Comparison of ENCODE assay signal across 8 cellular contexts in genomic region chrX:132463411-132463810, GRCh38. TPM values are rescaled to one million over a fixed set of nuclear protein-coding genes. Genes with fewer than 3 reads are reported as not detected.
DNase-seq lines count a peak whose midpoint lies in the region; ATAC-seq and TF ChIP-seq lines count a peak whose summit lies in the region.

No MANE protein-coding gene starts in this region.

- H3K27ac ChIP-seq in left ventricle myocardium inferior (replicated peaks): no peak overlapping the region
- H3K27ac ChIP-seq in OCI-LY7 (ENCODE audit: low read depth, low read length, poor library complexity, severe bottlenecking): no peak overlapping the region
- no peak overlapping the region for H3K27ac ChIP-seq in testis
- no peak overlapping the region for H3K27ac ChIP-seq in tibial nerve

- BruUV-seq in OCI-LY7 (replicated peaks; lab: Mats Ljungman, UMichigan): no TSS peak

- peaks cover 9% of the 10 kb centered on the region for H3K9me3 ChIP-seq in left ventricle myocardium inferior (replicated peaks)
- H3K9me3 ChIP-seq in OCI-LY7 (ENCODE audit: low read length): peaks cover 13% of the 10 kb centered on the region
- H3K9me3 ChIP-seq in testis: no peaks in the 10 kb centered on the region
- no peaks in the 10 kb centered on the region for H3K9me3 ChIP-seq in tibial nerve

- no peak overlapping the region for H3K4me2 ChIP-seq in OCI-LY7 (ENCODE audit: low read length)

- DNase-seq in left ventricle myocardium inferior: no peak
- no peak for DNase-seq in Right ventricle myocardium inferior (ENCODE audit: missing footprints)
- no peak for DNase-seq in OCI-LY7 (ENCODE audit: low spot score)
- DNase-seq in epithelial cell of proximal tubule (ENCODE audit: low read depth): no peak
- peak; percentile 67 for DNase-seq in testis
- no peak for DNase-seq in tibial nerve (ENCODE audit: low spot score in 2 of 2)
- DNase-seq in NCI-H774 (lab: John Stamatoyannopoulos, UW): no peak
- DNase-seq in SHP77 (lab: John Stamatoyannopoulos, UW): no peak

- intact Hi-C loops in left ventricle myocardium inferior (cut with micrococcal nuclease) (no loop called here), Right ventricle myocardium inferior (cut with DNase I) (no loop called here), OCI-LY7 (cut with micrococcal nuclease; ENCODE audit: unreplicated experiment) (no loop called here), testis (cut with DNase I; ENCODE audit: low total_unique reads) (no loop called here)

- no peaks in the 10 kb centered on the region for H3K4me1 ChIP-seq in left ventricle myocardium inferior
- H3K4me1 ChIP-seq in OCI-LY7 (ENCODE audit: insufficient read depth, low read length, poor library complexity, severe bottlenecking): no peaks in the 10 kb centered on the region
- H3K4me1 ChIP-seq in testis: no peaks in the 10 kb centered on the region
- H3K4me1 ChIP-seq in tibial nerve: no peaks in the 10 kb centered on the region

- TF ChIP-seq CTCF in left ventricle myocardium inferior (IDR thresholded peaks at IDR 0.05; ENCODE audit: borderline replicate concordance): peak; percentile 51
- TF ChIP-seq CTCF in OCI-LY7 (conservative IDR thresholded peaks at IDR 0.05; ENCODE audit: low read length): peak; percentile 76
- TF ChIP-seq CTCF in epithelial cell of proximal tubule (conservative IDR thresholded peaks at IDR 0.05; ENCODE audit: low read depth, low read length): peak; percentile 50
- peak; percentile 34 to 58 (median 49) for TF ChIP-seq CTCF in testis (IDR thresholded peaks at IDR 0.05)
- peak in 2 of 5 experiments; percentile 12 to 19 for TF ChIP-seq CTCF in tibial nerve (IDR thresholded peaks at IDR 0.05)

- H3K79me2 ChIP-seq in OCI-LY7 (ENCODE audit: insufficient read depth, low read depth, low read length): peaks cover 43% of the 10 kb centered on the region; the same call in 1 of the 2 replicates

- H3K36me3 ChIP-seq in left ventricle myocardium inferior (no peaks in the 10 kb centered on the region), OCI-LY7 (ENCODE audit: insufficient read depth, low read length) (peaks cover 24% of the 10 kb centered on the region), testis (ENCODE audit: low read depth, missing control alignments) (no peaks in the 10 kb centered on the region), tibial nerve (no peaks in the 10 kb centered on the region)

- H3K4me3 ChIP-seq in left ventricle myocardium inferior: no peak overlapping the region
- no peak overlapping the region for H3K4me3 ChIP-seq in OCI-LY7 (ENCODE audit: low read depth, low read length, poor library complexity, severe bottlenecking)
- H3K4me3 ChIP-seq in epithelial cell of proximal tubule (ENCODE audit: low read depth, low read length): no peak overlapping the region
- no peak overlapping the region for H3K4me3 ChIP-seq in testis
- no peak overlapping the region for H3K4me3 ChIP-seq in tibial nerve

- H3K27me3 ChIP-seq in left ventricle myocardium inferior (ENCODE audit: low read depth) (no peaks in the 10 kb centered on the region), testis (no peaks in the 10 kb centered on the region), tibial nerve (peaks cover 0 to 8% of the 10 kb centered on the region in 2 donors)

- 57 to 61% methylated on average over 8 of the region's 8 CpGs for WGBS in testis, 2 donors
- WGBS in tibial nerve, 2 donors: 59 to 76% methylated on average over 8 of the region's 8 CpGs

- POLR2A ChIA-PET in OCI-LY7 (lab: Charles Lee): no interaction called here

- TF ChIP-seq EP300 in tibial nerve (IDR thresholded peaks at IDR 0.05): no peak

- no peaks in the 10 kb centered on the region for H4K20me1 ChIP-seq in OCI-LY7 (ENCODE audit: insufficient read depth, low read length)

- CTCF ChIA-PET in OCI-LY7 (lab: Charles Lee; ENCODE audit: unreplicated experiment): no interaction called here

- H2AFZ ChIP-seq in OCI-LY7 (ENCODE audit: low read length): no peak overlapping the region

- no peaks in the 10 kb centered on the region for H3K9me2 ChIP-seq in OCI-LY7 (ENCODE audit: insufficient read depth, low read length)

- ATAC-seq in Right ventricle myocardium inferior: no peak

- no peak for TF ChIP-seq POLR2A in testis (IDR thresholded peaks at IDR 0.05)
- TF ChIP-seq POLR2A in tibial nerve (IDR thresholded peaks at IDR 0.05): no peak

RNA-seq across cellular contexts. Expression of gene MBNL3, which starts 25.4 kb away (rescaled TPM):
- total RNA-seq in left ventricle myocardium inferior (38.5 TPM), Right ventricle myocardium inferior (27.5 TPM), OCI-LY7 (2022) (73.9 and 86.6 TPM in 2 replicates), epithelial cell of proximal tubule (6.3 and 8.4 TPM in 2 replicates), testis (100 to 1,000 TPM; 175 to 319 TPM), tibial nerve (10 to 100 TPM in 3 of 4 donors, 1 to 10 TPM in 1; 9.2 to 19.0 (median 15.9) TPM)
- total RNA-seq in OCI-LY7 (2014; rRNA removed; shearing (Covaris generic)): 31.4 and 39.4 TPM in 2 replicates
- 86.5 TPM for polyA plus RNA-seq in testis (ENCODE audit: insufficient read depth, low read depth, low replicate concordance)
